20 cellular contexts compared by ENCODE assay signal in the genomic region with DNA sequence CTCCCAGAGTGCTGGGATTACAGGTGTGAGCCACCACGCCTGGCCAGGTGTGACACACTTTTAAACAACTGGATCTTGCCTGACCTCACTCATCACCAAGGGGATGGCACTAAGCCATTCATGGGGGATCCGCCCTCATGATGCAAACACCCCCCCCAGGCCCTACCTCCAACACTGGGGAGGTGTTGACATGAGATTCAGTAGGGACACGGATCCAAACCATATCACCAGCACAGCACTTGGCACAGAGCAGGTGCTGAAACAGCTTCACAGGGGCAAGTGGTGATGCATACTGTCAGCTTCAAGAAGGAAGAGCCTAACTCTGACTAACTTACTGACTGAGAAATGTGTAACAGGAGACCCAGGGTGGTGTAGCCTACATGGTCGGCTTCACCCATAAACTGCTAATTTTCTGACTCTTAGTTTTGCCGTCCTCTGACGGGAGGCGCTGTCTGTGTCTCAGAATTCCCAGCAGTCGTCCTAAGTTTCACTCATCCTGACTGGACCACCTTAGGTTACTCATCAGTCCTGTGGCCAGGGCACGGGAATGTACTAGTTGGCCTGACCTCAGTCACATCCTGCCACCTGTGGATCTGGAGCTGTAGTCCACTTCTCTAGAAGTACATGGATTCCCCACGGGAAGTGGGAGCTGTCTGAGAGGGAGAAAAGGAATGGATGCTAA.
"Had no signal": no experiment of that assay in that cellular context is flagged by ENCODE, and none has a peak within 500 bp of the region (broad histone marks: within the 10 kb centered on the region; RNA-seq: fewer than 3 reads in every experiment).

No MANE protein-coding gene starts in this region.

- H3K27me3 ChIP-seq: brain microvascular endothelial cell, suprapubic skin, upper lobe of left lung had no signal

- H3K27ac Mint-ChIP-seq: activated CD4-positive, alpha-beta T cell treated with anti-CD3 and anti-CD28 coated beads, Interleukin-2, amount 10 ng/mL, durations not matched to agents 7 days and 5 days; activated naive CD8-positive, alpha-beta T cell treated with anti-CD3 and anti-CD28 coated beads for 36 hours; activated T-cell treated with anti-CD3 and anti-CD28 coated beads, Interleukin-2, amount 50 U/mL, for 72 hours; dendritic cell treated with granulocyte-macrophage colony-stimulating factor and Interleukin-4, amounts not matched to agents 40 ng/mL and 50 ng/mL, for 4 days; memory B cell; natural killer cell; stimulated activated naive CD8-positive, alpha-beta T cell treated with anti-CD3 and anti-CD28 coated beads, Interleukin-15, Interleukin-2, amounts not matched to agents 100 ng/mL and 50 ng/mL, for 24 hours had no signal

- H3K9me3 ChIP-seq: neutrophil, suprapubic skin, upper lobe of left lung had no signal

- H3K9me3 Mint-ChIP-seq: activated CD4-positive, alpha-beta T cell treated with anti-CD3 and anti-CD28 coated beads, Interleukin-2, amount 10 ng/mL, durations not matched to agents 7 days and 5 days; activated naive CD8-positive, alpha-beta T cell treated with anti-CD3 and anti-CD28 coated beads for 36 hours; activated T-cell treated with anti-CD3 and anti-CD28 coated beads, Interleukin-2, amount 50 U/mL, for 72 hours; dendritic cell treated with granulocyte-macrophage colony-stimulating factor and Interleukin-4, amounts not matched to agents 40 ng/mL and 50 ng/mL, for 4 days; memory B cell; natural killer cell; stimulated activated naive CD8-positive, alpha-beta T cell treated with anti-CD3 and anti-CD28 coated beads, Interleukin-15, Interleukin-2, amounts not matched to agents 100 ng/mL and 50 ng/mL, for 24 hours had no signal

- H3K36me3 Mint-ChIP-seq: natural killer cell had no signal

- DNase-seq: activated CD4-positive, alpha-beta T cell treated with anti-CD3 and anti-CD28 coated beads, Interleukin-2, amount 10 ng/mL, durations not matched to agents 7 days and 5 days; activated CD8-positive, alpha-beta memory T cell treated with anti-CD3 and anti-CD28 coated beads, Interleukin-2, amount 50 U/mL, for 48 hours; activated naive CD8-positive, alpha-beta T cell treated with anti-CD3 and anti-CD28 coated beads for 36 hours; activated T-cell treated with anti-CD3 and anti-CD28 coated beads, Interleukin-2, amount 50 U/mL, for 72 hours; amygdala; brain microvascular endothelial cell; effector memory CD4-positive, alpha-beta T cell; foreskin melanocyte; natural killer cell; right cardiac atrium; stimulated activated CD4-positive, alpha-beta T cell treated with anti-CD3 and anti-CD28 coated beads, Interleukin-4, amount 100 ng/mL, for 4 hours; stimulated activated CD8-positive, alpha-beta memory T cell treated with anti-CD3 and anti-CD28 coated beads, Interleukin-4, amount 100 ng/mL, for 48 hours; upper lobe of left lung had no signal

- H3K36me3 ChIP-seq: brain microvascular endothelial cell, neutrophil, suprapubic skin, upper lobe of left lung had no signal

- H3K27ac ChIP-seq: brain microvascular endothelial cell, neutrophil, suprapubic skin, upper lobe of left lung had no signal

- ATAC-seq: activated T-cell treated with anti-CD3 and anti-CD28 coated beads, Interleukin-2, amount 50 U/mL, for 72 hours; left lobe of liver; natural killer cell had no signal

- H3K4me1 Mint-ChIP-seq: activated CD4-positive, alpha-beta T cell treated with anti-CD3 and anti-CD28 coated beads, Interleukin-2, amount 10 ng/mL, durations not matched to agents 7 days and 5 days; activated naive CD8-positive, alpha-beta T cell treated with anti-CD3 and anti-CD28 coated beads for 36 hours; memory B cell; natural killer cell had no signal

- H3K4me3 ChIP-seq: smooth muscle cell, suprapubic skin, upper lobe of left lung had no signal

- H3K4me3 Mint-ChIP-seq: activated CD4-positive, alpha-beta T cell treated with anti-CD3 and anti-CD28 coated beads, Interleukin-2, amount 10 ng/mL, durations not matched to agents 7 days and 5 days; activated naive CD8-positive, alpha-beta T cell treated with anti-CD3 and anti-CD28 coated beads for 36 hours; activated T-cell treated with anti-CD3 and anti-CD28 coated beads, Interleukin-2, amount 50 U/mL, for 72 hours; dendritic cell treated with granulocyte-macrophage colony-stimulating factor and Interleukin-4, amounts not matched to agents 40 ng/mL and 50 ng/mL, for 4 days; memory B cell; natural killer cell; stimulated activated naive CD8-positive, alpha-beta T cell treated with anti-CD3 and anti-CD28 coated beads, Interleukin-15, Interleukin-2, amounts not matched to agents 100 ng/mL and 50 ng/mL, for 24 hours had no signal

- H3K27me3 Mint-ChIP-seq: activated CD4-positive, alpha-beta T cell treated with anti-CD3 and anti-CD28 coated beads, Interleukin-2, amount 10 ng/mL, durations not matched to agents 7 days and 5 days; activated naive CD8-positive, alpha-beta T cell treated with anti-CD3 and anti-CD28 coated beads for 36 hours; dendritic cell treated with granulocyte-macrophage colony-stimulating factor and Interleukin-4, amounts not matched to agents 40 ng/mL and 50 ng/mL, for 4 days; stimulated activated naive CD8-positive, alpha-beta T cell treated with anti-CD3 and anti-CD28 coated beads, Interleukin-15, Interleukin-2, amounts not matched to agents 100 ng/mL and 50 ng/mL, for 24 hours had no signal
